In genomic region chr16:75854117-75854516, GRCh38 we compare ENCODE assay signal across 1 cellular context.
TF ChIP-seq lines count a peak whose summit lies in the region.

No MANE protein-coding gene starts in this region.

TF ChIP-seq in HepG2, 621 proteins besides CTCF, POLR2A, EP300 and RAD21 (continued from another document):
- TF ChIP-seq FOXP4 (CRISPR knock-in tag; IDR thresholded peaks at IDR 0.05) (peak; percentile 22; the same call in 1 of the 2 replicates), MIER3 (CRISPR knock-in tag; IDR thresholded peaks at IDR 0.05; ENCODE audit: borderline replicate concordance) (no peak), ZNF788 (CRISPR knock-in tag; IDR thresholded peaks at IDR 0.05; ENCODE audit: borderline replicate concordance) (no peak), PITX1 (CRISPR knock-in tag; IDR thresholded peaks at IDR 0.05) (peak; percentile 50; the same call in 1 of the 2 replicates), GABPA (IDR thresholded peaks at IDR 0.05; ENCODE audit: low read depth, low read length) (no peak), GABPA (CRISPR knock-in tag; IDR thresholded peaks at IDR 0.05; ENCODE audit: low read depth) (peak; percentile 44; the same call in 1 of the 2 replicates), ELF3 (CRISPR knock-in tag; IDR thresholded peaks at IDR 0.05) (peak; percentile 49; the same call in 1 of the 2 replicates), HNF4A (CRISPR knock-in tag; IDR thresholded peaks at IDR 0.05) (peak; percentile 74), MED1 (CRISPR knock-in tag; IDR thresholded peaks at IDR 0.05) (0 out of 2 replicates have a peak, but pooled peaks have one; percentile 28)
- TF ChIP-seq, protein P1, sequence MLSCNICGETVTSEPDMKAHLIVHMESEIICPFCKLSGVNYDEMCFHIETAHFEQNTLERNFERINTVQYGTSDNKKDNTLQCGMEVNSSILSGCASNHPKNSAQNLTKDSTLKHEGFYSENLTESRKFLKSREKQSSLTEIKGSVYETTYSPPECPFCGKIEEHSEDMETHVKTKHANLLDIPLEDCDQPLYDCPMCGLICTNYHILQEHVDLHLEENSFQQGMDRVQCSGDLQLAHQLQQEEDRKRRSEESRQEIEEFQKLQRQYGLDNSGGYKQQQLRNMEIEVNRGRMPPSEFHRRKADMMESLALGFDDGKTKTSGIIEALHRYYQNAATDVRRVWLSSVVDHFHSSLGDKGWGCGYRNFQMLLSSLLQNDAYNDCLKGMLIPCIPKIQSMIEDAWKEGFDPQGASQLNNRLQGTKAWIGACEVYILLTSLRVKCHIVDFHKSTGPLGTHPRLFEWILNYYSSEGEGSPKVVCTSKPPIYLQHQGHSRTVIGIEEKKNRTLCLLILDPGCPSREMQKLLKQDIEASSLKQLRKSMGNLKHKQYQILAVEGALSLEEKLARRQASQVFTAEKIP (CRISPR knock-in tag; IDR thresholded peaks at IDR 0.05; ENCODE audit: borderline replicate concordance) = no peak
